ENCODE assay signal across 20 cellular contexts in the genomic region with DNA sequence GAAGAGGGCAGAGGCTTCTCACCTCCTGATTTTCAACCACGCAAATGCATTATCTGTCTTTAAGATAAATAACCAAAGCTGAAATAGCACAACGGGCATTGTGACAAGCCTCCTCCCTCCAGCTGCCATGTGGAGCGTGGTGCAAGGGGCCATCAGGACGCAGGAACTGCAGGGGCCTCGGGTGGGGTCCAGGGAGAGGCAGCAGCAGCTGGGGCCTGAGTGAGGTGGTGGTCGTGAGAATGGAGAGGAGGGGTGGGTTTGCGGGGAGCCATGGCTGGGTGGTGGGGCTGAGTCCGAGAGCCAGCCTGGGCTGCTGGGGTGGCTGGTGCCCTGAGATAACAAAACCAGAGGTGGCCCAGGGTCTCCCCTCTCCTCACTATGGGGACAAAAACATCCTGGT.
DNase-seq lines count a peak whose midpoint lies in the region; ATAC-seq and TF ChIP-seq lines count a peak whose summit lies in the region.
"Had no signal": no experiment of that assay in that cellular context is flagged by ENCODE, and none has a peak within 500 bp of the region (broad histone marks: within the 10 kb centered on the region; RNA-seq: fewer than 3 reads in every experiment).

No MANE protein-coding gene starts in this region.

- peaks cover 53% of the 10 kb centered on the region for H3K36me3 ChIP-seq in osteoblast (ENCODE audit: insufficient read depth, low read length)

- DNase-seq in D341Med (ENCODE audit: low spot score) (peak; percentile 22), glutamatergic neuron (no peak), osteoblast (ENCODE audit: insufficient read length, low spot score, missing footprints) (peak; percentile 44), GM20000 (ENCODE audit: low spot score) (no peak), SK-N-DZ (ENCODE audit: low spot score) (no peak)
- DNase-seq: C1 segment of cervical spinal cord; Caco-2; CD4-positive, CD25-positive, alpha-beta regulatory T cell; CD8-positive, alpha-beta T cell; DMS 273 treated with DMSO at 0.1 percent for 48 hours; DMS79; EL; GDM1; GOT3; HFFc6 had no signal

- peaks cover 10% of the 10 kb centered on the region for H3K4me1 Mint-ChIP-seq in glutamatergic neuron (ENCODE audit: low read depth, unreplicated experiment)
- peaks cover 27% of the 10 kb centered on the region for H3K4me1 Mint-ChIP-seq in stimulated activated memory B cell treated with anti-CD40 and anti-IgM and Interleukin-4, amounts not matched to agents 10 μg/mL and 1 μg/mL and 100 μg/mL, for 72 hours

- H3K4me2 ChIP-seq in osteoblast (ENCODE audit: insufficient read depth, low read length) = no peak overlapping the region

- no peaks in the 10 kb centered on the region for H3K4me1 ChIP-seq in osteoblast (ENCODE audit: insufficient read depth, low read length)
- H3K4me1 ChIP-seq: Caco-2, HAP-1 had no signal

- peaks cover 3% of the 10 kb centered on the region for H3K9me3 Mint-ChIP-seq in glutamatergic neuron (ENCODE audit: unreplicated experiment)
- no peaks in the 10 kb centered on the region for H3K9me3 Mint-ChIP-seq in stimulated activated memory B cell treated with anti-CD40 and anti-IgM and Interleukin-4, amounts not matched to agents 10 μg/mL and 1 μg/mL and 100 μg/mL, for 72 hours
- H3K9me3 Mint-ChIP-seq: CD4-positive, CD25-positive, alpha-beta regulatory T cell; CD8-positive, alpha-beta T cell; HFFc6 had no signal

- ATAC-seq in stimulated activated memory B cell treated with anti-CD40 and anti-IgM and Interleukin-4, amounts not matched to agents 10 μg/mL and 1 μg/mL and 100 μg/mL, for 72 hours = no peak
- no peak for ATAC-seq in HG02840 (IDR thresholded peaks at IDR 0.05; ENCODE audit: low FRiP score, unreplicated experiment)
- ATAC-seq in HG03342 (IDR thresholded peaks at IDR 0.05; ENCODE audit: unreplicated experiment) = no peak
- ATAC-seq: CD8-positive, alpha-beta T cell; GM12878 had no signal

- H3K36me3 Mint-ChIP-seq in glutamatergic neuron (ENCODE audit: unreplicated experiment) = no peaks in the 10 kb centered on the region
- H3K36me3 Mint-ChIP-seq in stimulated activated memory B cell treated with anti-CD40 and anti-IgM and Interleukin-4, amounts not matched to agents 10 μg/mL and 1 μg/mL and 100 μg/mL, for 72 hours = peaks cover 80% of the 10 kb centered on the region

- H3K27ac ChIP-seq in osteoblast (ENCODE audit: low read depth, low read length) = no peak overlapping the region

- no peaks in the 10 kb centered on the region for H3K79me2 ChIP-seq in osteoblast (ENCODE audit: insufficient read depth, low read length)

- H3K27me3 Mint-ChIP-seq in glutamatergic neuron (ENCODE audit: unreplicated experiment) = peaks cover 2% of the 10 kb centered on the region
- no peaks in the 10 kb centered on the region for H3K27me3 Mint-ChIP-seq in stimulated activated memory B cell treated with anti-CD40 and anti-IgM and Interleukin-4, amounts not matched to agents 10 μg/mL and 1 μg/mL and 100 μg/mL, for 72 hours
- H3K27me3 Mint-ChIP-seq: CD4-positive, CD25-positive, alpha-beta regulatory T cell had no signal

- no peak overlapping the region for H3K4me3 ChIP-seq in osteoblast (ENCODE audit: insufficient read depth, low read length)
- H3K4me3 ChIP-seq: GM12878, HAP-1 had no signal

- TF ChIP-seq CTCF in glutamatergic neuron (IDR thresholded peaks at IDR 0.05; ENCODE audit: partially characterized antibody, unreplicated experiment) (no peak), osteoblast (IDR thresholded peaks at IDR 0.05; ENCODE audit: extremely low read depth, low read depth, low read length) (no peak), GM20000 (IDR thresholded peaks at IDR 0.05; ENCODE audit: extremely low read depth, missing control alignments) (no peak)

- H3K9me3 ChIP-seq in osteoblast (ENCODE audit: low read depth, low read length) = no peaks in the 10 kb centered on the region
- H3K9me3 ChIP-seq: Caco-2, HAP-1 had no signal

- peaks cover 3% of the 10 kb centered on the region for H4K20me1 ChIP-seq in osteoblast (ENCODE audit: insufficient read depth, low read length)

- no peak overlapping the region for H3K4me3 Mint-ChIP-seq in glutamatergic neuron (ENCODE audit: unreplicated experiment)
- no peak overlapping the region for H3K4me3 Mint-ChIP-seq in stimulated activated memory B cell treated with anti-CD40 and anti-IgM and Interleukin-4, amounts not matched to agents 10 μg/mL and 1 μg/mL and 100 μg/mL, for 72 hours
- H3K4me3 Mint-ChIP-seq: CD4-positive, CD25-positive, alpha-beta regulatory T cell; CD8-positive, alpha-beta T cell; HFFc6 had no signal

- peak overlapping the region; percentile 79 for H3K27ac Mint-ChIP-seq in glutamatergic neuron (ENCODE audit: unreplicated experiment)
- H3K27ac Mint-ChIP-seq in stimulated activated memory B cell treated with anti-CD40 and anti-IgM and Interleukin-4, amounts not matched to agents 10 μg/mL and 1 μg/mL and 100 μg/mL, for 72 hours = peak overlapping the region; percentile 27
- H3K27ac Mint-ChIP-seq: CD8-positive, alpha-beta T cell; HFFc6 had no signal

- H2AFZ ChIP-seq in osteoblast (ENCODE audit: low read length) = no peak overlapping the region

- no peaks in the 10 kb centered on the region for H3K27me3 ChIP-seq in osteoblast (ENCODE audit: insufficient read depth, low read length)

Comparison
In these comparisons a context has a peak if more than half of its experiments do, and no peak if none do; other contexts are left out.
1. DNase-seq: peak in D341Med (single experiment) and osteoblast (single experiment); none in glutamatergic neuron (single experiment), GM20000 (single experiment) and SK-N-DZ (single experiment).